Comparison of ENCODE assay signal across 19 cellular contexts in the genomic region with DNA sequence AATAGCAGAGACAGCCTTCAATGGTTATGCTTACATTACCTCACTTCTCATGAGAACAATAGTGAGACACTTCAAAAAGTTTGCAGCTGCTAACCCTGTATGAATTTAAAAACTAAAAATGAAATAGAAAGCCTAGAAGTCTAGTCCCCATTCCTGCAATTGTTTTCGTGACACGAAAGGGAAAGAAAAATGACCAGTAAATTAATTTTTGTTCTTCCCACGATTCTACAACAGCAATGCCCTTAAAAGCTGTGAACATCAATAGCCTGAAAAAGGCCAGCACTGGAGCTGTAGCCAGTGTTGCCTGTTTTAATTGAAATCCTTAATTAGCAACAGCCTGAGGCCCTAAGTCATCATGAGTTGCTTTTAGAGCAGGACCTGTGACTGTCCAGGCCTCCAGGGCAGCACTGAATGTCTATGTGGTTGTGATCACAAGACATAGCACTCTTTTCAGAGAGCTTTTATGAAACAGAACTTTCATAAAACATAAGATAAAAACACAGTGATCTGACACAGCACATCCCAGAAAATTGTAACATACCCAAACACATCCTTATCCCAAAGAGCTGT.
DNase-seq lines count a peak whose midpoint lies in the region; ATAC-seq and TF ChIP-seq lines count a peak whose summit lies in the region.
"Had no signal": no experiment of that assay in that cellular context is flagged by ENCODE, and none has a peak within 500 bp of the region (broad histone marks: within the 10 kb centered on the region; RNA-seq: fewer than 3 reads in every experiment).

No MANE protein-coding gene starts in this region.

- H3K4me1 ChIP-seq in BLaER1 treated with 17β-estradiol and CSF1 and Interleukin-3, amounts not matched to agents 10 nM and 100 nM, result peaks cover 20 to 37% (median 25%) of the 10 kb centered on the region in 10 experiments
- H3K4me1 ChIP-seq in neural progenitor cell (peaks cover 8% of the 10 kb centered on the region), aorta (ENCODE audit: control insufficient read depth in 1 of 2, insufficient read depth in 2 of 2, low read length in 2 of 2) (no peaks in the 10 kb centered on the region)
- H3K4me1 ChIP-seq: Peyer's patch had no signal

- no peaks in the 10 kb centered on the region for H4K20me1 ChIP-seq in BLaER1 treated with 17β-estradiol and CSF1 and Interleukin-3, amounts not matched to agents 10 nM and 100 nM
- no peaks in the 10 kb centered on the region for H4K20me1 ChIP-seq in neural progenitor cell (ENCODE audit: low read depth)

- TF ChIP-seq CTCF in neural progenitor cell (IDR thresholded peaks at IDR 0.05), result no peak

- ATAC-seq in aorta (ENCODE audit: low FRiP score), result no peak
- no peak for ATAC-seq in HG02884 (IDR thresholded peaks at IDR 0.05; ENCODE audit: unreplicated experiment)
- ATAC-seq in GM18519 (IDR thresholded peaks at IDR 0.05; ENCODE audit: low FRiP score, unreplicated experiment), result no peak
- ATAC-seq: stimulated activated naive CD8-positive, alpha-beta T cell treated with anti-CD3 and anti-CD28 coated beads, Interleukin-15, Interleukin-2, amounts not matched to agents 100 U/mL and 50 U/mL, for 24 hours had no signal

- peak overlapping the region in 10 of 11 experiments; percentile 1 to 61 (median 33); a peak in 12 of 22 replicates for H3K4me2 ChIP-seq in BLaER1 treated with 17β-estradiol and CSF1 and Interleukin-3, amounts not matched to agents 10 nM and 100 nM
- H3K4me2 ChIP-seq in neural progenitor cell, result no peak overlapping the region

- H3K27ac ChIP-seq in BLaER1 treated with 17β-estradiol and CSF1 and Interleukin-3, amounts not matched to agents 10 nM and 100 nM, result peak overlapping the region in 2 of 11 experiments; percentile 20 to 31; a peak in 4 of 22 replicates
- H3K27ac ChIP-seq in neural progenitor cell, result no peak overlapping the region
- no peak overlapping the region for H3K27ac ChIP-seq in aorta (ENCODE audit: low read depth in 1 of 2, low read length in 2 of 2)

- intact Hi-C loops in aorta (cut with DNase I), result no loop called here

- H3K9me3 ChIP-seq in BLaER1 treated with 17β-estradiol and CSF1 and Interleukin-3, amounts not matched to agents 10 nM and 100 nM (replicated peaks in 1 of 11), result peaks cover 0 to 6% (median 0%) of the 10 kb centered on the region in 11 experiments; a peak in 3 of 22 replicates
- no peaks in the 10 kb centered on the region for H3K9me3 ChIP-seq in neural progenitor cell (ENCODE audit: low read depth)
- H3K9me3 ChIP-seq in aorta (ENCODE audit: control insufficient read depth, low read length), result no peaks in the 10 kb centered on the region
- H3K9me3 ChIP-seq: esophagus squamous epithelium, Peyer's patch had no signal

- WGBS in aorta, 2 donors, result 85 to 86% methylated on average over 3 of the region's 3 CpGs

- H3K36me3 Mint-ChIP-seq in neural progenitor cell, result no peaks in the 10 kb centered on the region
- H3K36me3 Mint-ChIP-seq: activated naive CD8-positive, alpha-beta T cell treated with anti-CD3 and anti-CD28 coated beads, Interleukin-2, amount 10 ng/mL, durations not matched to agents 7 days and 5 days; CD8-positive, alpha-beta memory T cell had no signal

- no peak overlapping the region for H3K4me3 Mint-ChIP-seq in neural progenitor cell
- H3K4me3 Mint-ChIP-seq: activated naive CD8-positive, alpha-beta T cell treated with anti-CD3 and anti-CD28 coated beads, Interleukin-2, amount 10 ng/mL, durations not matched to agents 7 days and 5 days; activated T-helper 1 cell treated with anti-CD3 and anti-CD28 coated beads, Interleukin-12 subunit alpha, Interleukin-12 subunit beta, Interleukin-2, Interleukin-4 antibody, amounts not matched to agents 30 ng/mL and 10 ng/mL and 1 ng/mL, durations not matched to agents 14 hours and 24 hours and 36 hours; CD8-positive, alpha-beta memory T cell had no signal

- H3K36me3 ChIP-seq in BLaER1 treated with 17β-estradiol and CSF1 and Interleukin-3, amounts not matched to agents 10 nM and 100 nM, result no peaks in the 10 kb centered on the region
- H3K36me3 ChIP-seq in neural progenitor cell, result no peaks in the 10 kb centered on the region
- H3K36me3 ChIP-seq in aorta (ENCODE audit: control insufficient read depth in 1 of 2, insufficient read depth in 2 of 2, low read length in 1 of 2), result no peaks in the 10 kb centered on the region
- H3K36me3 ChIP-seq: esophagus squamous epithelium, Peyer's patch had no signal

- no peaks in the 10 kb centered on the region for H3K79me2 ChIP-seq in neural progenitor cell (ENCODE audit: low read depth)

- H3K9me3 Mint-ChIP-seq in neural progenitor cell, result no peaks in the 10 kb centered on the region
- H3K9me3 Mint-ChIP-seq: activated naive CD8-positive, alpha-beta T cell treated with anti-CD3 and anti-CD28 coated beads, Interleukin-2, amount 10 ng/mL, durations not matched to agents 7 days and 5 days; activated T-helper 1 cell treated with anti-CD3 and anti-CD28 coated beads, Interleukin-12 subunit alpha, Interleukin-12 subunit beta, Interleukin-2, Interleukin-4 antibody, amounts not matched to agents 30 ng/mL and 10 ng/mL and 1 ng/mL, durations not matched to agents 14 hours and 24 hours and 36 hours had no signal

- H3K27ac Mint-ChIP-seq in neural progenitor cell, result peak overlapping the region; percentile 13
- H3K27ac Mint-ChIP-seq: activated naive CD8-positive, alpha-beta T cell treated with anti-CD3 and anti-CD28 coated beads, Interleukin-2, amount 10 ng/mL, durations not matched to agents 7 days and 5 days; activated T-helper 1 cell treated with anti-CD3 and anti-CD28 coated beads, Interleukin-12 subunit alpha, Interleukin-12 subunit beta, Interleukin-2, Interleukin-4 antibody, amounts not matched to agents 30 ng/mL and 10 ng/mL and 1 ng/mL, durations not matched to agents 14 hours and 24 hours and 36 hours; CD8-positive, alpha-beta memory T cell had no signal

- H3K4me3 ChIP-seq in BLaER1 treated with 17β-estradiol and CSF1 and Interleukin-3, amounts not matched to agents 10 nM and 100 nM, result no peak overlapping the region
- H3K4me3 ChIP-seq in neural progenitor cell (no peak overlapping the region), aorta (ENCODE audit: low read length in 2 of 2) (no peak overlapping the region)

- H3K27me3 ChIP-seq in BLaER1 treated with 17β-estradiol and CSF1 and Interleukin-3, amounts not matched to agents 10 nM and 100 nM, result no peaks in the 10 kb centered on the region
- H3K27me3 ChIP-seq in neural progenitor cell (no peaks in the 10 kb centered on the region), aorta (ENCODE audit: control insufficient read depth in 1 of 2, insufficient read depth in 2 of 2, low read length in 1 of 2) (no peaks in the 10 kb centered on the region)
- H3K27me3 ChIP-seq: esophagus squamous epithelium, Peyer's patch had no signal

- peak; percentile 47 for DNase-seq in M059J (ENCODE audit: low read depth)
- peak; percentile 55 for DNase-seq in dermis blood vessel endothelial cell
- peak; percentile 25 for DNase-seq in neural progenitor cell (ENCODE audit: low spot score)
- DNase-seq in aorta, result no peak
- no peak for DNase-seq in stimulated activated CD4-positive, alpha-beta T cell treated with anti-CD3 and anti-CD28 coated beads, Interleukin-4, amount 100 ng/mL, for 4 hours
- DNase-seq: activated naive CD8-positive, alpha-beta T cell treated with anti-CD3 and anti-CD28 coated beads, Interleukin-2, amount 10 ng/mL, durations not matched to agents 7 days and 5 days; CD8-positive, alpha-beta memory T cell; DND-41; esophagus squamous epithelium; HCEC 1CT; Kasumi-1; NCI-H1417 treated with DMSO at 0.1 percent for 48 hours; NCI-H2171; Peyer's patch; stimulated activated naive CD8-positive, alpha-beta T cell treated with anti-CD3 and anti-CD28 coated beads, Interleukin-15, Interleukin-2, amounts not matched to agents 100 U/mL and 50 U/mL, for 24 hours had no signal

- H3F3A ChIP-seq in neural progenitor cell (ENCODE audit: low read depth), result no peaks in the 10 kb centered on the region

- H3K27me3 Mint-ChIP-seq in neural progenitor cell (ENCODE audit: insufficient read depth, low read depth), result no peaks in the 10 kb centered on the region
- H3K27me3 Mint-ChIP-seq: activated naive CD8-positive, alpha-beta T cell treated with anti-CD3 and anti-CD28 coated beads, Interleukin-2, amount 10 ng/mL, durations not matched to agents 7 days and 5 days; CD8-positive, alpha-beta memory T cell had no signal

- H3K9ac ChIP-seq in BLaER1 treated with 17β-estradiol and CSF1 and Interleukin-3, amounts not matched to agents 10 nM and 100 nM, result no peak overlapping the region
- H3K9ac ChIP-seq in neural progenitor cell, result no peak overlapping the region

- H2AFZ ChIP-seq in neural progenitor cell (replicated peaks), result no peak overlapping the region

- H3K4me1 Mint-ChIP-seq in neural progenitor cell, result peaks cover 18% of the 10 kb centered on the region
- H3K4me1 Mint-ChIP-seq: activated naive CD8-positive, alpha-beta T cell treated with anti-CD3 and anti-CD28 coated beads, Interleukin-2, amount 10 ng/mL, durations not matched to agents 7 days and 5 days; CD8-positive, alpha-beta memory T cell had no signal

Comparison
In these comparisons a context has a peak if more than half of its experiments do, and no peak if none do; other contexts are left out.
1. DNase-seq: peak in M059J (single experiment), dermis blood vessel endothelial cell (single experiment) and neural progenitor cell (single experiment); none in aorta (0 of 2) and stimulated activated CD4-positive, alpha-beta T cell treated with anti-CD3 and anti-CD28 coated beads, Interleukin-4, amount 100 ng/mL, for 4 hours (0 of 2).